Comparison of ENCODE assay signal across 8 cellular contexts in genomic region chr1:94927405-94928175, GRCh38. TPM values are rescaled to one million over a fixed set of nuclear protein-coding genes. Genes with fewer than 3 reads are reported as not detected.
A peak's percentile ranks its signal among the peaks of the same experiment; 100 is the strongest.
DNase-seq lines count a peak whose midpoint lies in the region; ATAC-seq and TF ChIP-seq lines count a peak whose summit lies in the region.

No MANE protein-coding gene starts in this region.

- peak overlapping the region; percentile 80 for H3K27ac ChIP-seq in fibroblast of lung (ENCODE audit: insufficient read depth, low read length)

- ATAC-seq in HG03025 (IDR thresholded peaks at IDR 0.05; ENCODE audit: low FRiP score, unreplicated experiment) (peak; percentile 30), T-helper 17 cell (no peak), HG03565 (IDR thresholded peaks at IDR 0.05; ENCODE audit: unreplicated experiment) (no peak)

- H3K4me2 ChIP-seq in fibroblast of lung (ENCODE audit: extremely low read depth, insufficient read depth, low read length), result peak overlapping the region; percentile 82

- H4K20me1 ChIP-seq in fibroblast of lung (ENCODE audit: control insufficient read depth, extremely low read depth, insufficient read depth, low read length), result no peaks in the 10 kb centered on the region

- no peak overlapping the region for H2AFZ ChIP-seq in fibroblast of lung (ENCODE audit: low read length)

- H3K9ac ChIP-seq in fibroblast of lung (ENCODE audit: insufficient read depth, low read length), result peak overlapping the region; percentile 75

- peaks cover 7% of the 10 kb centered on the region for H3K4me1 ChIP-seq in fibroblast of lung (ENCODE audit: control insufficient read depth, extremely low read depth, insufficient read depth, low read length)

- H3K4me3 Mint-ChIP-seq in T-helper 17 cell, result peak overlapping the region; percentile 92

- TF ChIP-seq CTCF in GM12865 (IDR thresholded peaks at IDR 0.05; ENCODE audit: insufficient read depth, low read depth, low read length, missing control alignments), result no peak
- no peak for TF ChIP-seq CTCF in fibroblast of lung (conservative IDR thresholded peaks at IDR 0.05 in 1 of 2, IDR thresholded peaks at IDR 0.05 in 1 of 2; ENCODE audit: low read depth in 1 of 2, low read length in 2 of 2)

- peaks cover 67% of the 10 kb centered on the region for H3K79me2 ChIP-seq in fibroblast of lung (ENCODE audit: control insufficient read depth, insufficient read depth, low read length)

- H3K4me1 Mint-ChIP-seq in T-helper 17 cell, result peaks cover 16% of the 10 kb centered on the region

- H3K9me3 ChIP-seq in T-helper 17 cell (ENCODE audit: control insufficient read depth, low read length, poor library complexity, severe bottlenecking) (no peaks in the 10 kb centered on the region), fibroblast of lung (ENCODE audit: control insufficient read depth, insufficient read depth, low read depth, low read length) (no peaks in the 10 kb centered on the region)

- H3K36me3 Mint-ChIP-seq in T-helper 17 cell (ENCODE audit: low read depth), result peaks cover 3% of the 10 kb centered on the region

- H3K4me3 ChIP-seq in GM12865 (ENCODE audit: low read depth, low read length) (peak overlapping the region; percentile 4; the same call in 1 of the 2 replicates), fibroblast of lung (replicated peaks in 1 of 4; ENCODE audit: control extremely low read depth in 1 of 4, insufficient read depth in 1 of 4, low read depth in 3 of 4, low read length in 4 of 4) (peak overlapping the region; percentile 62 to 87 (median 68))

- no peak for DNase-seq in GM12865 (ENCODE audit: low read depth)
- DNase-seq in T-helper 17 cell, result no peak
- peak; percentile 69 to 71 for DNase-seq in fibroblast of lung (ENCODE audit: low read depth in 2 of 2)
- DNase-seq in nucleus accumbens (lab: John Stamatoyannopoulos, UW), result peak in 42 of 56 donors; percentile 3 to 79 (median 60)
- no peak for DNase-seq in NCI-H2081 treated with DMSO at 0.1 percent for 48 hours (lab: John Stamatoyannopoulos, UW)
- no peak for DNase-seq in NCI-H1092 (lab: John Stamatoyannopoulos, UW)

- no peaks in the 10 kb centered on the region for H3K27me3 ChIP-seq in fibroblast of lung (ENCODE audit: control insufficient read depth, insufficient read depth, low read length)

- H3K36me3 ChIP-seq in fibroblast of lung (ENCODE audit: control insufficient read depth, insufficient read depth, low read length), result no peaks in the 10 kb centered on the region

- H3K27me3 Mint-ChIP-seq in T-helper 17 cell, result peaks cover 51% of the 10 kb centered on the region

- H3K27ac Mint-ChIP-seq in T-helper 17 cell, result peak overlapping the region; percentile 32

RNA-seq across cellular contexts. Expression of gene CNN3, which starts 0.7 kb away (rescaled TPM):
- total RNA-seq in T-helper 17 cell (1 to 10 TPM in 1 of 2 donors, under 1 TPM in 1; 0.76 to 1.7 TPM), fibroblast of lung (312 and 601 TPM in 2 replicates)
- 637 and 670 TPM in 2 replicates for polyA plus RNA-seq in fibroblast of lung
- polyA plus RNA-seq in fibroblast of lung (2012), result 520 and 526 TPM in 2 replicates
- polyA minus RNA-seq in fibroblast of lung (ENCODE audit: low replicate concordance), result 153 and 168 TPM in 2 replicates

Comparison
In these comparisons a context has a peak if more than half of its experiments do, and no peak if none do; other contexts are left out.
1. DNase-seq: peak in fibroblast of lung (2 of 2) and nucleus accumbens (42 of 56); none in GM12865 (single experiment), T-helper 17 cell (0 of 3), NCI-H2081 treated with DMSO at 0.1 percent for 48 hours (single experiment) and NCI-H1092 (single experiment).
2. RNA of gene CNN3, which starts 0.7 kb away (total RNA-seq): 312 to 601 TPM in fibroblast of lung; 0.76 to 1.7 TPM in T-helper 17 cell; every median in the first group is over 100 times any median in the second.